Comparison of ENCODE assay signal across 32 cellular contexts in genomic region chr12:88725592-88726143, GRCh38.
"Had no signal": no experiment of that assay in that cellular context is flagged by ENCODE, and none has a peak within 500 bp of the region (broad histone marks: within the 10 kb centered on the region; RNA-seq: fewer than 3 reads in every experiment).

No MANE protein-coding gene starts in this region.

- H3K4me1 ChIP-seq: ascending aorta, SJCRH30 had no signal

- DNase-seq: activated B cell treated with CpG ODN at 0.5 μM for 24 hours; activated CD4-positive, alpha-beta memory T cell treated with anti-CD3 and anti-CD28 coated beads for 36 hours; activated CD4-positive, alpha-beta T cell treated with anti-CD3 and anti-CD28 coated beads for 1 hour; activated CD4-positive, alpha-beta T cell treated with anti-CD3 and anti-CD28 coated beads, Interleukin-2, amount 10 ng/mL, durations not matched to agents 7 days and 5 days; activated CD8-positive, alpha-beta memory T cell treated with anti-CD3 and anti-CD28 coated beads for 24 hours; activated effector memory CD4-positive, alpha-beta T cell treated with anti-CD3 and anti-CD28 coated beads, Interleukin-2, amount 50 U/mL, for 16 hours; activated naive CD4-positive, alpha-beta T cell treated with Interleukin-2 at 50 U/mL for 16 hours; activated naive CD8-positive, alpha-beta T cell treated with anti-CD3 and anti-CD28 coated beads, Interleukin-2, amount 50 U/mL, for 24 hours; activated T-cell treated with anti-CD3 and anti-CD28 coated beads, Interleukin-2, amount 50 U/mL, for 4 hours; amniotic stem cell; body of pancreas; central memory CD4-positive, alpha-beta T cell; MG63; NCI-H1105 treated with DMSO at 0.1 percent for 48 hours; NCI-H1436 treated with DMSO at 0.1 percent for 48 hours; NCI-H1930; NCI-H2171; NCI-H2227 treated with DMSO at 0.1 percent for 48 hours; NCI-H446 treated with DMSO at 0.1 percent for 48 hours; NCI-H524 treated with DMSO at 0.1 percent for 48 hours; NCI-H774; NK-92 treated with Interleukin-12 subunit alpha and Interleukin-12 subunit beta, amount 100 ng/mL, for 24 hours; OCI-M1; Right ventricle myocardium superior; RPMI8226; SJCRH30; T-helper 2 cell; T1000 had no signal

- H3K4me2 ChIP-seq: KMS-11 had no signal

- ATAC-seq: activated naive CD4-positive, alpha-beta T cell treated with anti-CD3 and anti-CD28 coated beads, Interleukin-2, amount 50 U/mL, for 72 hours; activated naive CD8-positive, alpha-beta T cell treated with anti-CD3 and anti-CD28 coated beads, Interleukin-2, amount 50 U/mL, for 24 hours; activated T-cell treated with anti-CD3 and anti-CD28 coated beads, Interleukin-2, amount 50 U/mL, for 4 hours; body of pancreas; Panc1 had no signal

- H3K36me3 ChIP-seq: ascending aorta, MG63, SJCRH30 had no signal

- H3K9ac ChIP-seq: KMS-11 had no signal

- H3K27ac ChIP-seq: ascending aorta, body of pancreas, KMS-11, SJCRH30 had no signal

- H3K27me3 ChIP-seq: ascending aorta, body of pancreas, MG63, SJCRH30 had no signal

- H3K9me3 ChIP-seq: ascending aorta, body of pancreas, MG63, SJCRH30 had no signal

- H3K4me3 ChIP-seq: ascending aorta, body of pancreas, MG63, SJCRH30 had no signal
